ENCODE assay signal across 28 cellular contexts in genomic region chr10:68618234-68618633, GRCh38.
"Had no signal": no experiment of that assay in that cellular context is flagged by ENCODE, and none has a peak within 500 bp of the region (broad histone marks: within the 10 kb centered on the region; RNA-seq: fewer than 3 reads in every experiment).

No MANE protein-coding gene starts in this region.

- H3K27ac Mint-ChIP-seq: activated naive CD4-positive, alpha-beta T cell treated with anti-CD3 and anti-CD28 coated beads, Interleukin-2, amount 50 U/mL, for 72 hours; activated T-cell treated with anti-CD3 and anti-CD28 coated beads, Interleukin-2, amount 50 U/mL, for 72 hours; naive thymus-derived CD8-positive, alpha-beta T cell; stimulated activated memory B cell treated with anti-CD40 and anti-IgM and Interleukin-4, amounts not matched to agents 10 μg/mL and 1 μg/mL and 100 μg/mL, for 72 hours; stimulated activated naive CD8-positive, alpha-beta T cell treated with anti-CD3 and anti-CD28 coated beads, Interleukin-15, amount 100 ng/mL, for 72 hours had no signal

- H3K4me3 Mint-ChIP-seq: activated T-cell treated with anti-CD3 and anti-CD28 coated beads, Interleukin-2, amount 50 U/mL, for 72 hours; naive thymus-derived CD8-positive, alpha-beta T cell; neural crest cell; stimulated activated memory B cell treated with anti-CD40 and anti-IgM and Interleukin-4, amounts not matched to agents 10 μg/mL and 1 μg/mL and 100 μg/mL, for 72 hours; stimulated activated naive CD8-positive, alpha-beta T cell treated with anti-CD3 and anti-CD28 coated beads, Interleukin-15, amount 100 ng/mL, for 72 hours had no signal

- H3K4me3 ChIP-seq: body of pancreas, colonic mucosa, pancreas, psoas muscle, smooth muscle cell, upper lobe of right lung had no signal

- DNase-seq: activated CD4-positive, alpha-beta T cell treated with anti-CD3 and anti-CD28 coated beads for 4 hours; activated CD4-positive, alpha-beta T cell treated with anti-CD3 and anti-CD28 coated beads, Interleukin-2, amount 50 U/mL, for 4 hours; activated naive CD4-positive, alpha-beta T cell; activated T-cell treated with anti-CD3 and anti-CD28 coated beads for 4 hours; activated T-cell treated with anti-CD3 and anti-CD28 coated beads, Interleukin-2, amount 50 U/mL, for 72 hours; anterior cingulate cortex; body of pancreas; cerebellar nuclear complex; colonic mucosa; effector memory CD4-positive, alpha-beta T cell; foreskin melanocyte; islet precursor cell; left ventricle myocardium superior; naive thymus-derived CD8-positive, alpha-beta T cell; nucleus accumbens; pancreas; psoas muscle; stimulated activated CD4-positive, alpha-beta T cell treated with anti-CD3 and anti-CD28 coated beads, Interleukin-1b, Interleukin-23, amount 100 ng/mL, for 48 hours; stimulated activated CD4-positive, alpha-beta T cell treated with anti-CD3 and anti-CD28 coated beads, Interleukin-4, amount 100 ng/mL, for 4 hours; stimulated activated CD8-positive, alpha-beta memory T cell treated with anti-CD3 and anti-CD28 coated beads, Interleukin-4, amount 100 ng/mL, for 48 hours; stimulated activated naive CD8-positive, alpha-beta T cell treated with anti-CD3 and anti-CD28 coated beads, Interleukin-15, amount 100 ng/mL, for 72 hours; substantia nigra; upper lobe of right lung had no signal

- H3K36me3 Mint-ChIP-seq: activated naive CD4-positive, alpha-beta T cell treated with anti-CD3 and anti-CD28 coated beads, Interleukin-2, amount 50 U/mL, for 72 hours; stimulated activated memory B cell treated with anti-CD40 and anti-IgM and Interleukin-4, amounts not matched to agents 10 μg/mL and 1 μg/mL and 100 μg/mL, for 72 hours had no signal

- H3K27me3 Mint-ChIP-seq: naive thymus-derived CD8-positive, alpha-beta T cell; stimulated activated memory B cell treated with anti-CD40 and anti-IgM and Interleukin-4, amounts not matched to agents 10 μg/mL and 1 μg/mL and 100 μg/mL, for 72 hours; stimulated activated naive CD8-positive, alpha-beta T cell treated with anti-CD3 and anti-CD28 coated beads, Interleukin-15, amount 100 ng/mL, for 72 hours had no signal

- H3K9me3 Mint-ChIP-seq: activated naive CD4-positive, alpha-beta T cell treated with anti-CD3 and anti-CD28 coated beads, Interleukin-2, amount 50 U/mL, for 72 hours; activated T-cell treated with anti-CD3 and anti-CD28 coated beads, Interleukin-2, amount 50 U/mL, for 72 hours; naive thymus-derived CD8-positive, alpha-beta T cell; neural crest cell; stimulated activated memory B cell treated with anti-CD40 and anti-IgM and Interleukin-4, amounts not matched to agents 10 μg/mL and 1 μg/mL and 100 μg/mL, for 72 hours; stimulated activated naive CD8-positive, alpha-beta T cell treated with anti-CD3 and anti-CD28 coated beads, Interleukin-15, amount 100 ng/mL, for 72 hours had no signal

- H3K4me1 Mint-ChIP-seq: neural crest cell; stimulated activated naive CD8-positive, alpha-beta T cell treated with anti-CD3 and anti-CD28 coated beads, Interleukin-15, amount 100 ng/mL, for 72 hours had no signal

- ATAC-seq: activated naive CD4-positive, alpha-beta T cell treated with anti-CD3 and anti-CD28 coated beads, Interleukin-2, amount 50 U/mL, for 72 hours; activated T-cell treated with anti-CD3 and anti-CD28 coated beads, Interleukin-2, amount 50 U/mL, for 72 hours; body of pancreas; left ventricle myocardium superior; naive thymus-derived CD8-positive, alpha-beta T cell; stimulated activated memory B cell treated with anti-CD40 and anti-IgM and Interleukin-4, amounts not matched to agents 10 μg/mL and 1 μg/mL and 100 μg/mL, for 72 hours; stimulated activated naive CD8-positive, alpha-beta T cell treated with anti-CD3 and anti-CD28 coated beads, Interleukin-15, amount 100 ng/mL, for 72 hours; upper lobe of right lung had no signal

- FAIRE-seq: endothelial cell of umbilical vein, pancreas had no signal
